In the genomic region with DNA sequence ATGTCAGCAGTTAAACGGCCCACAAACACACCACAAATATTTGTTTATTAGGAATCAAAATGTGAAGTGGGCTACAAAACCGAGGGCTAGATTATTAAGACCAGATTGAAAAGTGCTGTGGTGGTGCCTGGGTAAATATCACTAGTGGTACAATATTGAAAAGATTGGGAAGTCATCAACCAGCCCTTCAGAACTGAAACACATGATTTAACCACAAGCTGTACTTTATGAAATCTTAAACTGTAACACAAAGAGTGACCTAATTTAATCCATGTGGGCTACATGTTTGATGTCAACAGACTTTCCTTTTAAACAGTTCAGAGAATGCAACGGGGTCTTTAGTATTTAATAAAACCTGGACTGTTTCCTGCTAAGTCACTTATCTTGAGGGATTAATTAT, we compare ENCODE assay signal across 29 cellular contexts.
DNase-seq lines count a peak whose midpoint lies in the region; ATAC-seq, FAIRE-seq and TF ChIP-seq lines count a peak whose summit lies in the region.
"Had no signal": no experiment of that assay in that cellular context is flagged by ENCODE, and none has a peak within 500 bp of the region (broad histone marks: within the 10 kb centered on the region; RNA-seq: fewer than 3 reads in every experiment).

No MANE protein-coding gene starts in this region.

- H3K9me3 ChIP-seq in astrocyte (ENCODE audit: insufficient read depth, low read depth, low read length): no peaks in the 10 kb centered on the region
- H3K9me3 ChIP-seq: prostate gland, spleen, stomach, upper lobe of left lung had no signal

- DNase-seq in AG09319 (ENCODE audit: extremely low read depth, low read depth): peak; percentile 72
- peak; percentile 71 for DNase-seq in HFF-Myc (ENCODE audit: extremely low read depth, low read depth)
- peak; percentile 51 for DNase-seq in astrocyte (ENCODE audit: low read depth)
- DNase-seq in iris pigment epithelial cell (ENCODE audit: low read depth): peak; percentile 38
- no peak for DNase-seq in occipital lobe (lab: John Stamatoyannopoulos, UW)
- DNase-seq in EL: no peak
- DNase-seq in stimulated activated effector memory CD8-positive, alpha-beta T cell treated with anti-CD3 and anti-CD28 coated beads, Interleukin-12 subunit alpha, Interleukin-12 subunit beta, amount 100 ng/mL, for 72 hours (ENCODE audit: low spot score in 2 of 2): no peak
- DNase-seq in HuH-7 (ENCODE audit: low spot score): no peak
- DNase-seq: activated CD4-positive, CD25-positive, alpha-beta regulatory T cell treated with anti-CD3 and anti-CD28 coated beads, Interleukin-2, amount 50 U/mL, for 72 hours; activated naive CD4-positive, alpha-beta T cell treated with Interleukin-2 at 50 U/mL for 16 hours; activated T-cell treated with anti-CD3 and anti-CD28 coated beads, Interleukin-2, amount 50 U/mL, for 24 hours; amygdala; CD4-positive, CD25-positive, alpha-beta regulatory T cell; effector CD8-positive, alpha-beta T cell; heart right ventricle; immature natural killer cell; left ventricle myocardium inferior; NCI-H1105; NCI-H2081; NCI-H526; spleen; stimulated activated CD4-positive, alpha-beta T cell treated with anti-CD3 and anti-CD28 coated beads, Interleukin-4, amount 100 ng/mL, for 4 hours; stomach; SW 1271; upper lobe of left lung had no signal

- no peaks in the 10 kb centered on the region for H3K79me2 ChIP-seq in astrocyte (ENCODE audit: insufficient read depth, low read length)

- H3K4me1 Mint-ChIP-seq in astrocyte (ENCODE audit: low read depth, unreplicated experiment): peaks cover 4% of the 10 kb centered on the region
- H3K4me1 Mint-ChIP-seq in stimulated activated effector memory CD8-positive, alpha-beta T cell treated with anti-CD3 and anti-CD28 coated beads, Interleukin-12 subunit alpha, Interleukin-12 subunit beta, amount 100 ng/mL, for 72 hours: no peaks in the 10 kb centered on the region
- H3K4me1 Mint-ChIP-seq: CD4-positive, CD25-positive, alpha-beta regulatory T cell; immature natural killer cell had no signal

- H2AFZ ChIP-seq in astrocyte (ENCODE audit: low read depth, low read length): no peak overlapping the region
- H2AFZ ChIP-seq: neural progenitor cell had no signal

- TF ChIP-seq CTCF in AG09319 (IDR thresholded peaks at IDR 0.05; ENCODE audit: low read depth, low read length): no peak
- TF ChIP-seq CTCF in HFF-Myc (IDR thresholded peaks at IDR 0.05; ENCODE audit: low read depth, low read length, missing control alignments): no peak
- no peak for TF ChIP-seq CTCF in astrocyte (IDR thresholded peaks at IDR 0.05; ENCODE audit: insufficient read depth, low read depth, low read length)

- no peak overlapping the region for H3K27ac ChIP-seq in astrocyte (ENCODE audit: low read depth, low read length)
- H3K27ac ChIP-seq: heart right ventricle, left ventricle myocardium inferior, neural progenitor cell, prostate gland, spleen, stomach, upper lobe of left lung had no signal

- no peak overlapping the region for H3K4me2 ChIP-seq in astrocyte (ENCODE audit: low read length)

- H3K36me3 Mint-ChIP-seq in astrocyte (ENCODE audit: low read depth, unreplicated experiment): no peaks in the 10 kb centered on the region
- H3K36me3 Mint-ChIP-seq in stimulated activated effector memory CD8-positive, alpha-beta T cell treated with anti-CD3 and anti-CD28 coated beads, Interleukin-12 subunit alpha, Interleukin-12 subunit beta, amount 100 ng/mL, for 72 hours: no peaks in the 10 kb centered on the region
- H3K36me3 Mint-ChIP-seq: CD4-positive, CD25-positive, alpha-beta regulatory T cell; immature natural killer cell; neural progenitor cell had no signal

- H3K4me1 ChIP-seq in astrocyte (ENCODE audit: insufficient read depth, low read length): no peaks in the 10 kb centered on the region
- H3K4me1 ChIP-seq: left ventricle myocardium inferior, prostate gland, stomach had no signal

- no peaks in the 10 kb centered on the region for H4K20me1 ChIP-seq in astrocyte (ENCODE audit: insufficient read depth, low read length)

- H3K9me3 Mint-ChIP-seq in astrocyte (ENCODE audit: unreplicated experiment): no peaks in the 10 kb centered on the region
- H3K9me3 Mint-ChIP-seq in stimulated activated effector memory CD8-positive, alpha-beta T cell treated with anti-CD3 and anti-CD28 coated beads, Interleukin-12 subunit alpha, Interleukin-12 subunit beta, amount 100 ng/mL, for 72 hours: peaks cover 3% of the 10 kb centered on the region
- H3K9me3 Mint-ChIP-seq: activated T-cell treated with anti-CD3 and anti-CD28 coated beads, Interleukin-2, amount 50 U/mL, for 24 hours had no signal

- H3K4me3 ChIP-seq in HFF-Myc (replicated peaks; ENCODE audit: low read depth, low read length): no peak overlapping the region
- no peak overlapping the region for H3K4me3 ChIP-seq in astrocyte (ENCODE audit: insufficient read depth, low read depth, low read length)
- H3K4me3 ChIP-seq: GM12878, heart right ventricle, left ventricle myocardium inferior, neural progenitor cell, prostate gland, spleen, stomach, upper lobe of left lung had no signal

- H3K9ac ChIP-seq in astrocyte (ENCODE audit: low read length): no peak overlapping the region
- H3K9ac ChIP-seq: neural progenitor cell had no signal

- no peak for ATAC-seq in stimulated activated effector memory CD8-positive, alpha-beta T cell treated with anti-CD3 and anti-CD28 coated beads, Interleukin-12 subunit alpha, Interleukin-12 subunit beta, amount 100 ng/mL, for 72 hours
- ATAC-seq: GM12878, heart right ventricle had no signal

- H3K27ac Mint-ChIP-seq in astrocyte (ENCODE audit: unreplicated experiment): no peak overlapping the region
- H3K27ac Mint-ChIP-seq in stimulated activated effector memory CD8-positive, alpha-beta T cell treated with anti-CD3 and anti-CD28 coated beads, Interleukin-12 subunit alpha, Interleukin-12 subunit beta, amount 100 ng/mL, for 72 hours: no peak overlapping the region
- H3K27ac Mint-ChIP-seq: activated T-cell treated with anti-CD3 and anti-CD28 coated beads, Interleukin-2, amount 50 U/mL, for 24 hours; CD4-positive, CD25-positive, alpha-beta regulatory T cell; immature natural killer cell; neural progenitor cell had no signal

- H3K36me3 ChIP-seq in astrocyte (ENCODE audit: insufficient read depth, low read length): no peaks in the 10 kb centered on the region
- H3K36me3 ChIP-seq: heart right ventricle, left ventricle myocardium inferior, neural progenitor cell, prostate gland, spleen, stomach, upper lobe of left lung had no signal

- no peak for FAIRE-seq in astrocyte (lab: Jason Lieb, UNC)
- FAIRE-seq: GM12878, H1 had no signal

- H3K27me3 Mint-ChIP-seq in astrocyte (ENCODE audit: low read depth, unreplicated experiment): no peaks in the 10 kb centered on the region
- H3K27me3 Mint-ChIP-seq: activated T-cell treated with anti-CD3 and anti-CD28 coated beads, Interleukin-2, amount 50 U/mL, for 24 hours; CD4-positive, CD25-positive, alpha-beta regulatory T cell had no signal

- H3K27me3 ChIP-seq in astrocyte (ENCODE audit: insufficient read depth, low read length): no peaks in the 10 kb centered on the region
- H3K27me3 ChIP-seq: heart right ventricle, neural progenitor cell, spleen, stomach, upper lobe of left lung had no signal

- H3K4me3 Mint-ChIP-seq in astrocyte (ENCODE audit: unreplicated experiment): no peak overlapping the region
- H3K4me3 Mint-ChIP-seq in stimulated activated effector memory CD8-positive, alpha-beta T cell treated with anti-CD3 and anti-CD28 coated beads, Interleukin-12 subunit alpha, Interleukin-12 subunit beta, amount 100 ng/mL, for 72 hours: no peak overlapping the region
- H3K4me3 Mint-ChIP-seq: activated T-cell treated with anti-CD3 and anti-CD28 coated beads, Interleukin-2, amount 50 U/mL, for 24 hours; CD4-positive, CD25-positive, alpha-beta regulatory T cell; immature natural killer cell; neural progenitor cell had no signal

Comparison
In these comparisons a context has a peak if more than half of its experiments do, and no peak if none do; other contexts are left out.
1. DNase-seq: peak in AG09319 (single experiment), HFF-Myc (single experiment), astrocyte (single experiment) and iris pigment epithelial cell (single experiment); none in occipital lobe (single experiment), EL (single experiment), stimulated activated effector memory CD8-positive, alpha-beta T cell treated with anti-CD3 and anti-CD28 coated beads, Interleukin-12 subunit alpha, Interleukin-12 subunit beta, amount 100 ng/mL, for 72 hours (0 of 2) and HuH-7 (single experiment).